Comparison of ENCODE assay signal across 8 cellular contexts in the genomic region with DNA sequence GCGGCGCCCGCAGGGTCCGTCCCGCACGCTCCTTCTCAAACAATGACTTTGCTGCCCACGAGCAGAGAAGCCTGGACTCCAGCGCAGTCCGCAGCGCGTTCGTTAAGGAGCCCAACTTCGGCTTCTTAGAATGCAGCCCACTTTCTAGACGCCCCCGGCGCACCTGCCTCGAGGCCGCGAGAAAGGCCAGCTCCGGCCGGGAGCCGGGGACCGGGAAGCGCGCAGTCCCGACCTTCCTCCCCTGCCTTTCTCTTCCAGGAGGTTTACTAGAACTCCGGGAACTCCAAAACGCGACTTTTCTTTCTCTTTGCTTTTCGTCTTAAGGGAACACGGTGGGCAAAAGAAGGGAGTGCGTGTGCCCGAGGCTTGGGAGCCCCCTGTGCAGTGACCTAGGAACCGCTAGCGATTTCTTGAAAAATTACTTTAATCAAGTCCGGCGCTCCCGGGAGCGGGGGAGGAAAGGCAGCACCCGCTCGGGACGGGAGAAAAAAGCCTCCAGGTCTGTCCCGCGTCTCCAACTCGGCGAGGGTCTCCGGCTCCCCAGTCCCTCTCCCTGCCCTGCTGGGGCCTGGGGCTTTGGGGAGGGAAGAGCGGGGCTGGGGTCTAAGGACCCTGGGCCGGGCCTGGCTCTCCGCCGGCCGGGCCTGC. TPM values are rescaled to one million over a fixed set of nuclear protein-coding genes. Genes with fewer than 3 reads are reported as not detected.
DNase-seq lines count a peak whose midpoint lies in the region; ATAC-seq and TF ChIP-seq lines count a peak whose summit lies in the region.

No MANE protein-coding gene starts in this region.

- intact Hi-C loops in body of pancreas (cut with DNase I), result no loop called here
- intact Hi-C loops in mucosa of descending colon (cut with DNase I, micrococcal nuclease), result no loop called here
- intact Hi-C loops in head of caudate nucleus (cut with DNase I), result no loop called here

- ATAC-seq in body of pancreas (peak; percentile 0), mucosa of descending colon (no peak), HG03097 (IDR thresholded peaks at IDR 0.05; ENCODE audit: low FRiP score, unreplicated experiment) (no peak), HG02623 (IDR thresholded peaks at IDR 0.05; ENCODE audit: unreplicated experiment) (no peak)

- 0 to 2% methylated on average over 16 to 52 of the region's 52 CpGs for WGBS in body of pancreas, 2 donors

- POLR2A ChIA-PET in HEK293 (lab: Yijun Ruan, JAX), result no interaction called here

- TF ChIP-seq POLR2A in body of pancreas (IDR thresholded peaks at IDR 0.05), result peak in 2 of 3 donors; percentile 39 to 58

- H3K4me3 ChIP-seq in HEK293 (ENCODE audit: low read depth, low read length) (peak overlapping the region; percentile 60), body of pancreas (peak overlapping the region; percentile 34 to 55), mucosa of descending colon (peak overlapping the region; percentile 56)

- DNase-seq in AG08395 (ENCODE audit: low spot score) (peak; percentile 26), body of pancreas (peak in 3 of 4 donors; percentile 39 to 55 (median 41)), mucosa of descending colon (peak in 1 of 3 donors; percentile 57), GM19240 (ENCODE audit: insufficient read length, low spot score) (no peak), head of caudate nucleus (no peak)

- CTCF ChIA-PET in HEK293 (lab: Yijun Ruan, JAX), result interaction anchor here (0.6 to 1.3 kb wide), 2 partner anchors 28 to 78 kb away, joined by 3 to 4 read pairs; no protein-coding TSS in a partner anchor

- H3K36me3 ChIP-seq in HEK293 (ENCODE audit: control insufficient read depth in 2 of 2, insufficient read depth in 1 of 2, low read length in 2 of 2), result no peaks in the 10 kb centered on the region
- no peaks in the 10 kb centered on the region for H3K36me3 ChIP-seq in body of pancreas (replicated peaks in 1 of 2; ENCODE audit: insufficient read depth in 1 of 2, low read depth in 2 of 2)
- no peaks in the 10 kb centered on the region for H3K36me3 ChIP-seq in mucosa of descending colon (ENCODE audit: low read depth)

- no peak for TF ChIP-seq CTCF in HEK293 (tag by site-specific recombination; IDR thresholded peaks at IDR 0.05)
- no peak for TF ChIP-seq CTCF in body of pancreas (IDR thresholded peaks at IDR 0.05)
- TF ChIP-seq CTCF in mucosa of descending colon (IDR thresholded peaks at IDR 0.05), result no peak

- H3K27ac ChIP-seq in HEK293 (ENCODE audit: extremely low read depth, low read depth, low read length) (no peak overlapping the region; the same call in 1 of the 2 replicates), body of pancreas (peak overlapping the region; percentile 79 to 98 (median 92))

- H3K9me3 ChIP-seq in HEK293 (ENCODE audit: control insufficient read depth, insufficient read depth, low read depth, low read length) (no peaks in the 10 kb centered on the region), body of pancreas (no peaks in the 10 kb centered on the region), mucosa of descending colon (no peaks in the 10 kb centered on the region)

- no peaks in the 10 kb centered on the region for H3K27me3 ChIP-seq in body of pancreas

- H3K4me1 ChIP-seq in HEK293 (ENCODE audit: control insufficient read depth, insufficient read depth, low read length) (no peaks in the 10 kb centered on the region), body of pancreas (peaks cover 42% of the 10 kb centered on the region), mucosa of descending colon (ENCODE audit: low read depth) (peaks cover 12% of the 10 kb centered on the region)

TF ChIP-seq in HEK293, 187 proteins besides CTCF, POLR2A, EP300 and RAD21:
- TF ChIP-seq ZNF157 (tag by site-specific recombination; IDR thresholded peaks at IDR 0.05), result no peak
- TF ChIP-seq ZNF664 (tag by site-specific recombination; IDR thresholded peaks at IDR 0.05), result no peak
- no peak for TF ChIP-seq GLI4 (tag by site-specific recombination; IDR thresholded peaks at IDR 0.05)
- no peak for TF ChIP-seq MYNN (tag by site-specific recombination; IDR thresholded peaks at IDR 0.05; ENCODE audit: borderline replicate concordance)
- TF ChIP-seq ZNF791 (tag by site-specific recombination; IDR thresholded peaks at IDR 0.05), result no peak
- TF ChIP-seq ZNF549 (tag by site-specific recombination; IDR thresholded peaks at IDR 0.05), result no peak
- no peak for TF ChIP-seq TCF7L2 (IDR thresholded peaks at IDR 0.05; ENCODE audit: borderline replicate concordance, low read depth, low read length)

RNA-seq across cellular contexts. Expression of a gene that starts 2.6 kb away (rescaled TPM):
- 10 to 100 TPM; 22.3 to 37.6 TPM for total RNA-seq in body of pancreas
- 10 to 100 TPM; 21.1 to 54.6 (median 34.8) TPM for total RNA-seq in mucosa of descending colon

Comparison
In these comparisons a context has a peak if more than half of its experiments do, and no peak if none do; other contexts are left out.
1. DNase-seq: peak in AG08395 (single experiment) and body of pancreas (3 of 4); none in GM19240 (single experiment) and head of caudate nucleus (0 of 42).
2. Peak in every context shown above with its lines, with median percentiles within 50 percentile points of each other: H3K4me3 ChIP-seq.